In genomic region chr2:72275084-72275483, GRCh38 we compare ENCODE assay signal across 35 cellular contexts.
"Had no signal": no experiment of that assay in that cellular context is flagged by ENCODE, and none has a peak within 500 bp of the region (broad histone marks: within the 10 kb centered on the region; RNA-seq: fewer than 3 reads in every experiment).

No MANE protein-coding gene starts in this region.

- H3K4me3 Mint-ChIP-seq: activated B cell treated with CpG ODN at 0.5 μM for 24 hours; activated CD4-positive, alpha-beta memory T cell treated with anti-CD3 and anti-CD28 coated beads for 36 hours; activated naive CD4-positive, alpha-beta T cell treated with anti-CD3 and anti-CD28 coated beads for 36 hours; activated T-cell treated with anti-CD3 and anti-CD28 coated beads, Interleukin-2, amount 50 U/mL, for 4 hours; activated T-helper 1 cell treated with anti-CD3 and anti-CD28 coated beads, Interleukin-12 subunit alpha, Interleukin-12 subunit beta, Interleukin-2, Interleukin-4 antibody, amounts not matched to agents 30 ng/mL and 10 ng/mL and 1 ng/mL, durations not matched to agents 14 hours and 24 hours and 36 hours; T-helper 1 cell treated with Interleukin-12 subunit alpha and Interleukin-12 subunit beta and Interleukin-4 antibody, amounts not matched to agents 30 μg/mL and 1 μg/mL, for 36 hours; T-helper 2 cell treated with Interferon-gamma antibody and Interleukin-4, amounts not matched to agents 5 μg/mL and 100 μg/mL, for 36 hours had no signal

- H3K9me3 ChIP-seq: adrenal gland, body of pancreas, breast epithelium, Peyer's patch, SJSA1, SK-N-SH had no signal

- DNase-seq: activated B cell treated with CpG ODN at 0.5 μM for 24 hours; activated CD4-positive, alpha-beta memory T cell treated with anti-CD3 and anti-CD28 coated beads for 36 hours; activated CD4-positive, alpha-beta T cell treated with anti-CD3 and anti-CD28 coated beads for 4 hours; activated CD4-positive, alpha-beta T cell treated with anti-CD3 and anti-CD28 coated beads, Interleukin-2, amount 50 U/mL, for 1 hour; activated CD4-positive, CD25-positive, alpha-beta regulatory T cell treated with anti-CD3 and anti-CD28 coated beads, Interleukin-2, amount 50 U/mL, for 72 hours; activated CD8-positive, alpha-beta memory T cell treated with anti-CD3 and anti-CD28 coated beads, Interleukin-2, amount 50 U/mL, for 4 hours; activated gamma-delta T cell treated with Interleukin-2 at 50 U/mL for 16 hours; activated naive CD4-positive, alpha-beta T cell treated with anti-CD3 and anti-CD28 coated beads for 36 hours; activated T-cell treated with anti-CD3 and anti-CD28 coated beads for 4 hours; activated T-cell treated with anti-CD3 and anti-CD28 coated beads, Interleukin-2, amount 50 U/mL, for 4 hours; adrenal gland; body of pancreas; Karpas-422; NCI-H1105; NCI-H1417 treated with DMSO at 0.1 percent for 48 hours; NCI-H187 treated with DMSO at 0.1 percent for 48 hours; NCI-H2171 treated with DMSO at 0.1 percent for 48 hours; NCI-H2227 treated with DMSO at 0.1 percent for 48 hours; NCI-H446; NCI-H524; NCI-H748 treated with DMSO at 0.1 percent for 48 hours; NK-92 treated with Interleukin-12 subunit alpha and Interleukin-12 subunit beta, amount 100 ng/mL, for 24 hours; PC-3; Peyer's patch; RPMI8226; SHP77 treated with DMSO at 0.1 percent for 48 hours; SK-N-SH had no signal

- H3K27ac ChIP-seq: body of pancreas, breast epithelium, Peyer's patch had no signal

- H3K4me2 ChIP-seq: SK-N-SH had no signal

- H3K9ac ChIP-seq: SK-N-SH had no signal

- H3K36me3 Mint-ChIP-seq: activated naive CD4-positive, alpha-beta T cell treated with anti-CD3 and anti-CD28 coated beads, Interleukin-2, amount 50 U/mL, for 72 hours had no signal

- H3K9me2 ChIP-seq: SK-N-SH had no signal

- H3K4me1 Mint-ChIP-seq: activated B cell treated with CpG ODN at 0.5 μM for 24 hours had no signal

- H3K27ac Mint-ChIP-seq: activated B cell treated with CpG ODN at 0.5 μM for 24 hours; activated CD4-positive, alpha-beta memory T cell treated with anti-CD3 and anti-CD28 coated beads for 36 hours; activated naive CD4-positive, alpha-beta T cell treated with anti-CD3 and anti-CD28 coated beads for 36 hours; activated naive CD4-positive, alpha-beta T cell treated with anti-CD3 and anti-CD28 coated beads, Interleukin-2, amount 50 U/mL, for 72 hours; activated T-helper 1 cell treated with anti-CD3 and anti-CD28 coated beads, Interleukin-12 subunit alpha, Interleukin-12 subunit beta, Interleukin-2, Interleukin-4 antibody, amounts not matched to agents 30 ng/mL and 10 ng/mL and 1 ng/mL, durations not matched to agents 14 hours and 24 hours and 36 hours; T-helper 1 cell treated with Interleukin-12 subunit alpha and Interleukin-12 subunit beta and Interleukin-4 antibody, amounts not matched to agents 30 μg/mL and 1 μg/mL, for 36 hours; T-helper 2 cell treated with Interferon-gamma antibody and Interleukin-4, amounts not matched to agents 5 μg/mL and 100 μg/mL, for 36 hours had no signal

- H3K9me3 Mint-ChIP-seq: activated B cell treated with CpG ODN at 0.5 μM for 24 hours; activated CD4-positive, alpha-beta memory T cell treated with anti-CD3 and anti-CD28 coated beads for 36 hours; activated naive CD4-positive, alpha-beta T cell treated with anti-CD3 and anti-CD28 coated beads for 36 hours; activated naive CD4-positive, alpha-beta T cell treated with anti-CD3 and anti-CD28 coated beads, Interleukin-2, amount 50 U/mL, for 72 hours; activated T-cell treated with anti-CD3 and anti-CD28 coated beads, Interleukin-2, amount 50 U/mL, for 4 hours; activated T-helper 1 cell treated with anti-CD3 and anti-CD28 coated beads, Interleukin-12 subunit alpha, Interleukin-12 subunit beta, Interleukin-2, Interleukin-4 antibody, amounts not matched to agents 30 ng/mL and 10 ng/mL and 1 ng/mL, durations not matched to agents 14 hours and 24 hours and 36 hours; T-helper 1 cell treated with Interleukin-12 subunit alpha and Interleukin-12 subunit beta and Interleukin-4 antibody, amounts not matched to agents 30 μg/mL and 1 μg/mL, for 36 hours; T-helper 2 cell treated with Interferon-gamma antibody and Interleukin-4, amounts not matched to agents 5 μg/mL and 100 μg/mL, for 36 hours had no signal

- FAIRE-seq: astrocyte, TTC549 had no signal

- H3K27me3 ChIP-seq: adrenal gland, body of pancreas, breast epithelium, Peyer's patch, SJSA1 had no signal

- H3K4me1 ChIP-seq: breast epithelium had no signal

- H3K36me3 ChIP-seq: adrenal gland, breast epithelium, Peyer's patch, SJSA1 had no signal

- ATAC-seq: activated naive CD4-positive, alpha-beta T cell treated with anti-CD3 and anti-CD28 coated beads, Interleukin-2, amount 50 U/mL, for 72 hours; activated T-cell treated with anti-CD3 and anti-CD28 coated beads, Interleukin-2, amount 50 U/mL, for 4 hours; body of pancreas; PC-3 had no signal

- H3K4me3 ChIP-seq: adrenal gland, body of pancreas, breast epithelium, Peyer's patch, SJSA1 had no signal

- H3K27me3 Mint-ChIP-seq: activated B cell treated with CpG ODN at 0.5 μM for 24 hours; activated CD4-positive, alpha-beta memory T cell treated with anti-CD3 and anti-CD28 coated beads for 36 hours had no signal
